9 cellular contexts compared by ENCODE assay signal in the genomic region with DNA sequence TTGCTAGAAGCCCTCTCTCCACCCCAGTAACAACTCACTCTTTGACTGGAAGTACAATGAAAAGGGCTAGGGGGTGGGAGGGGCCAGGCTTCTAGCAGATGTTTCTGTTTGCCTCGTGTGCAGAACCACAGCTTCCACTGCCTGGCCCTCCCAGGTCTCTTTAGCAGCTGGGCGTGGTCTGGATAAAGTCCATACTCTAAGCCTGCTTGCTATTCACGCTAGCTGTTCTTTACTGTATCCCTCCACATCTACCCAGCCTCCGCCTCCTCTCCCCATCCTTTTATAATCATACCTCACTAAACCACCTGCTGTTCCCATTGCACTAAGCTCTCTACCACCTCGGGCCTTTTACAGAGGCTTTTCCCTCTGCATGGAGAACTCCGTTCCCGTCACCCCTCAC.
DNase-seq lines count a peak whose midpoint lies in the region; ATAC-seq and TF ChIP-seq lines count a peak whose summit lies in the region.
"Had no signal": no experiment of that assay in that cellular context is flagged by ENCODE, and none has a peak within 500 bp of the region (broad histone marks: within the 10 kb centered on the region; RNA-seq: fewer than 3 reads in every experiment).

No MANE protein-coding gene starts in this region.

- peaks cover 45% of the 10 kb centered on the region for H3K4me1 Mint-ChIP-seq in activated naive CD4-positive, alpha-beta T cell treated with anti-CD3 and anti-CD28 coated beads, Interleukin-2, amount 10 ng/mL, durations not matched to agents 7 days and 5 days
- peaks cover 48% of the 10 kb centered on the region for H3K4me1 Mint-ChIP-seq in activated CD4-positive, alpha-beta memory T cell treated with anti-CD3 and anti-CD28 coated beads, Interleukin-2, amount 10 ng/mL, durations not matched to agents 7 days and 5 days
- peaks cover 32 to 44% of the 10 kb centered on the region in 2 donors for H3K4me1 Mint-ChIP-seq in natural killer cell

- intact Hi-C loops in natural killer cell (cut with micrococcal nuclease): no loop called here

- H3K4me3 Mint-ChIP-seq in activated naive CD4-positive, alpha-beta T cell treated with anti-CD3 and anti-CD28 coated beads, Interleukin-2, amount 10 ng/mL, durations not matched to agents 7 days and 5 days: no peak overlapping the region
- H3K4me3 Mint-ChIP-seq in activated CD4-positive, alpha-beta memory T cell treated with anti-CD3 and anti-CD28 coated beads, Interleukin-2, amount 10 ng/mL, durations not matched to agents 7 days and 5 days: no peak overlapping the region
- H3K4me3 Mint-ChIP-seq in natural killer cell: no peak overlapping the region
- H3K4me3 Mint-ChIP-seq: CD8-positive, alpha-beta memory T cell had no signal

- no peaks in the 10 kb centered on the region for H3K36me3 Mint-ChIP-seq in activated naive CD4-positive, alpha-beta T cell treated with anti-CD3 and anti-CD28 coated beads, Interleukin-2, amount 10 ng/mL, durations not matched to agents 7 days and 5 days
- peaks cover 3% of the 10 kb centered on the region for H3K36me3 Mint-ChIP-seq in activated CD4-positive, alpha-beta memory T cell treated with anti-CD3 and anti-CD28 coated beads, Interleukin-2, amount 10 ng/mL, durations not matched to agents 7 days and 5 days (ENCODE audit: low read depth)
- no peaks in the 10 kb centered on the region for H3K36me3 Mint-ChIP-seq in natural killer cell

- POLR2A ChIA-PET in activated CD4-positive, alpha-beta memory T cell treated with anti-CD3 and anti-CD28 coated beads, Interleukin-2, amount 10 ng/mL, durations not matched to agents 7 days and 5 days (lab: Charles Lee): no interaction called here

- no peak overlapping the region for H3K27ac Mint-ChIP-seq in activated naive CD4-positive, alpha-beta T cell treated with anti-CD3 and anti-CD28 coated beads, Interleukin-2, amount 10 ng/mL, durations not matched to agents 7 days and 5 days
- no peak overlapping the region for H3K27ac Mint-ChIP-seq in activated CD4-positive, alpha-beta memory T cell treated with anti-CD3 and anti-CD28 coated beads, Interleukin-2, amount 10 ng/mL, durations not matched to agents 7 days and 5 days
- no peak overlapping the region for H3K27ac Mint-ChIP-seq in natural killer cell

- TF ChIP-seq POLR2A in erythroblast (IDR thresholded peaks at IDR 0.05; ENCODE audit: low read length): no peak

- H3K9me3 Mint-ChIP-seq in activated naive CD4-positive, alpha-beta T cell treated with anti-CD3 and anti-CD28 coated beads, Interleukin-2, amount 10 ng/mL, durations not matched to agents 7 days and 5 days: no peaks in the 10 kb centered on the region
- no peaks in the 10 kb centered on the region for H3K9me3 Mint-ChIP-seq in activated CD4-positive, alpha-beta memory T cell treated with anti-CD3 and anti-CD28 coated beads, Interleukin-2, amount 10 ng/mL, durations not matched to agents 7 days and 5 days
- H3K9me3 Mint-ChIP-seq in natural killer cell: no peaks in the 10 kb centered on the region
- H3K9me3 Mint-ChIP-seq: CD8-positive, alpha-beta memory T cell had no signal

- no peak for ATAC-seq in natural killer cell

- H3K27me3 Mint-ChIP-seq in activated naive CD4-positive, alpha-beta T cell treated with anti-CD3 and anti-CD28 coated beads, Interleukin-2, amount 10 ng/mL, durations not matched to agents 7 days and 5 days: peaks cover 4% of the 10 kb centered on the region
- no peaks in the 10 kb centered on the region for H3K27me3 Mint-ChIP-seq in activated CD4-positive, alpha-beta memory T cell treated with anti-CD3 and anti-CD28 coated beads, Interleukin-2, amount 10 ng/mL, durations not matched to agents 7 days and 5 days
- no peaks in the 10 kb centered on the region for H3K27me3 Mint-ChIP-seq in natural killer cell (ENCODE audit: low read depth in 2 of 2)

- peak; percentile 63 for DNase-seq in activated naive CD4-positive, alpha-beta T cell treated with anti-CD3 and anti-CD28 coated beads, Interleukin-2, amount 10 ng/mL, durations not matched to agents 7 days and 5 days
- no peak for DNase-seq in activated naive CD4-positive, alpha-beta T cell treated with anti-CD3 and anti-CD28 coated beads, Interleukin-2, amount 50 U/mL, for 16 hours
- DNase-seq in NCI-H187 (lab: John Stamatoyannopoulos, UW) (peak; percentile 66 to 82), superior temporal gyrus (ENCODE audit: extremely low spot score) (peak; percentile 40), NOMO-1 treated with DMSO at 0.1 percent for 48 hours (lab: John Stamatoyannopoulos, UW; ENCODE audit: unreplicated experiment) (no peak), erythroblast (lab: John Stamatoyannopoulos, UW) (no peak), natural killer cell (no peak)
- DNase-seq in activated CD4-positive, alpha-beta memory T cell treated with anti-CD3 and anti-CD28 coated beads, Interleukin-2, amount 10 ng/mL, durations not matched to agents 7 days and 5 days: peak; percentile 48
- DNase-seq: CD8-positive, alpha-beta memory T cell had no signal

- CTCF ChIA-PET in activated naive CD4-positive, alpha-beta T cell treated with anti-CD3 and anti-CD28 coated beads, Interleukin-2, amount 10 ng/mL, durations not matched to agents 7 days and 5 days (lab: Charles Lee): no interaction called here
- CTCF ChIA-PET in activated CD4-positive, alpha-beta memory T cell treated with anti-CD3 and anti-CD28 coated beads, Interleukin-2, amount 10 ng/mL, durations not matched to agents 7 days and 5 days (lab: Charles Lee): interaction anchor here (2.7 kb wide), 1 partner anchor 19 kb away, joined by 11 read pairs; no protein-coding TSS in a partner anchor

- TF ChIP-seq CTCF in natural killer cell (IDR thresholded peaks at IDR 0.05): no peak

Comparison
In these comparisons a context has a peak if more than half of its experiments do, and no peak if none do; other contexts are left out.
1. DNase-seq: peak in activated naive CD4-positive, alpha-beta T cell treated with anti-CD3 and anti-CD28 coated beads, Interleukin-2, amount 10 ng/mL, durations not matched to agents 7 days and 5 days (single experiment), NCI-H187 (2 of 2), activated CD4-positive, alpha-beta memory T cell treated with anti-CD3 and anti-CD28 coated beads, Interleukin-2, amount 10 ng/mL, durations not matched to agents 7 days and 5 days (single experiment) and superior temporal gyrus (single experiment); none in activated naive CD4-positive, alpha-beta T cell treated with anti-CD3 and anti-CD28 coated beads, Interleukin-2, amount 50 U/mL, for 16 hours (single experiment), NOMO-1 treated with DMSO at 0.1 percent for 48 hours (single experiment), erythroblast (0 of 2) and natural killer cell (single experiment).